13 cellular contexts compared by ENCODE assay signal in the genomic region with DNA sequence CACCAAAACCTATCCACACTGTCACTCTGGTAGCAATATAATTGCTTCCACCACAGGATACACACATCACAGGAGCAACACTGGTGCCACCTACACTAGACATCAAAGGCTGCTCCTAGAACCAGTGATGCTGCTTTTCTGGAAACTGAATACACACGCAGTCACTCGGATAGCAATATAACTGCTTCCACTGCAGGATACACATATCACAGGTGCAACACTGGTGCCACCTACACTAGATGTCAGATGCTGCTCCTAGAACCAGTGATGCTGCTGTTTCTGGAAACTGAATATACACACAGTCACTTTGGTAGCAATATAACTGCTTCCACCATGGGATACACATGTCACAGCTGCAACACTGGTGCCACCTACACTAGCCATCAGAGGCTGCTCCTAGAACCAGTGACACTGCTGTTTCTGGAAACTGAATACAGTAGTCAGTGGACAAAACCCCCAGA. TPM values are rescaled to one million over a fixed set of nuclear protein-coding genes. Genes with fewer than 3 reads are reported as not detected.
DNase-seq lines count a peak whose midpoint lies in the region; ATAC-seq, FAIRE-seq and TF ChIP-seq lines count a peak whose summit lies in the region.
"Had no signal": no experiment of that assay in that cellular context is flagged by ENCODE, and none has a peak within 500 bp of the region (broad histone marks: within the 10 kb centered on the region; RNA-seq: fewer than 3 reads in every experiment).

No MANE protein-coding gene starts in this region.

- no peak overlapping the region for H2AFZ ChIP-seq in Loucy (ENCODE audit: low read length)

- no peaks in the 10 kb centered on the region for H3K36me3 Mint-ChIP-seq in activated naive CD8-positive, alpha-beta T cell treated with anti-CD3 and anti-CD28 coated beads for 36 hours

- H3K4me2 ChIP-seq in Loucy (ENCODE audit: low read depth, low read length, poor library complexity, severe bottlenecking) = peak overlapping the region; percentile 15

- H3K4me1 Mint-ChIP-seq in activated naive CD8-positive, alpha-beta T cell treated with anti-CD3 and anti-CD28 coated beads for 36 hours = peaks cover 29% of the 10 kb centered on the region

- WGBS in small intestine, 3 donors = 93 to 97% (median 97%) methylated on average over 2 of the region's 2 CpGs

- H3K27me3 Mint-ChIP-seq in activated naive CD8-positive, alpha-beta T cell treated with anti-CD3 and anti-CD28 coated beads for 36 hours = no peaks in the 10 kb centered on the region

- H3K9me2 ChIP-seq in Loucy (replicated peaks; ENCODE audit: low read depth, low read length) = no peaks in the 10 kb centered on the region

- H3K4me3 Mint-ChIP-seq in activated naive CD8-positive, alpha-beta T cell treated with anti-CD3 and anti-CD28 coated beads for 36 hours = peak overlapping the region; percentile 5

- H3K27me3 ChIP-seq in Loucy (ENCODE audit: insufficient read depth, low read length, poor library complexity, severe bottlenecking) (no peaks in the 10 kb centered on the region), small intestine (ENCODE audit: control insufficient read depth in 2 of 2, insufficient read depth in 2 of 2, low read length in 2 of 2) (no peaks in the 10 kb centered on the region)
- H3K27me3 ChIP-seq: brain microvascular endothelial cell had no signal

- H3K9me3 ChIP-seq in Loucy (ENCODE audit: insufficient read depth, low read depth, low read length) (no peaks in the 10 kb centered on the region), small intestine (ENCODE audit: control insufficient read depth, low read depth) (no peaks in the 10 kb centered on the region)
- H3K9me3 ChIP-seq: psoas muscle had no signal

- no peak for TF ChIP-seq CTCF in Loucy (conservative IDR thresholded peaks at IDR 0.05; ENCODE audit: low read length)

- H3K79me2 ChIP-seq in Loucy (ENCODE audit: insufficient read depth, low read length) = no peaks in the 10 kb centered on the region

- FAIRE-seq in small intestine (lab: Jason Lieb, UNC) = no peak
- FAIRE-seq: endometrium had no signal

- peak; percentile 31 for DNase-seq in stimulated activated CD4-positive, alpha-beta T cell treated with anti-CD3 and anti-CD28 coated beads, Interleukin-15, amount 100 ng/mL, for 24 hours
- DNase-seq in stimulated activated CD4-positive, alpha-beta T cell treated with anti-CD3 and anti-CD28 coated beads, Interleukin-2, amount 100 ng/mL, for 48 hours = no peak
- DNase-seq in activated naive CD8-positive, alpha-beta T cell treated with anti-CD3 and anti-CD28 coated beads for 36 hours = peak; percentile 30
- no peak for DNase-seq in small intestine
- no peak for DNase-seq in mesenteric fat pad (ENCODE audit: low spot score)
- no peak for DNase-seq in activated gamma-delta T cell (lab: John Stamatoyannopoulos, UW)
- DNase-seq: brain microvascular endothelial cell, NCI-H1105, NCI-H446, psoas muscle had no signal

- H4K20me1 ChIP-seq in Loucy (ENCODE audit: insufficient read depth, low read length, poor library complexity, severe bottlenecking) = no peaks in the 10 kb centered on the region

- H3K27ac ChIP-seq in small intestine (ENCODE audit: low read depth in 1 of 2, low read length in 1 of 2) = no peak overlapping the region
- H3K27ac ChIP-seq: brain microvascular endothelial cell, psoas muscle had no signal

- peaks cover 10% of the 10 kb centered on the region for H3K4me1 ChIP-seq in Loucy (ENCODE audit: insufficient read depth, low read length, poor library complexity, severe bottlenecking)
- peaks cover 0 to 3% of the 10 kb centered on the region in 2 donors for H3K4me1 ChIP-seq in small intestine (ENCODE audit: control insufficient read depth in 2 of 2, insufficient read depth in 1 of 2, low read depth in 1 of 2, low read length in 1 of 2)
- H3K4me1 ChIP-seq: psoas muscle had no signal

- no peaks in the 10 kb centered on the region for H3F3A ChIP-seq in Loucy (ENCODE audit: low read depth)

- no peak overlapping the region for H3K9ac ChIP-seq in Loucy (ENCODE audit: low read depth, low read length, poor library complexity, severe bottlenecking)

- H3K4me3 ChIP-seq in Loucy (ENCODE audit: low read length, poor library complexity, severe bottlenecking) (no peak overlapping the region), small intestine (ENCODE audit: low read depth in 1 of 2, low read length in 2 of 2) (no peak overlapping the region)
- H3K4me3 ChIP-seq: psoas muscle had no signal

- peaks cover 3% of the 10 kb centered on the region for H3K9me3 Mint-ChIP-seq in activated naive CD8-positive, alpha-beta T cell treated with anti-CD3 and anti-CD28 coated beads for 36 hours

- ATAC-seq in HG03097 (IDR thresholded peaks at IDR 0.05; ENCODE audit: low FRiP score, unreplicated experiment) = no peak
- ATAC-seq: psoas muscle had no signal

- peak overlapping the region; percentile 71 for H3K27ac Mint-ChIP-seq in activated naive CD8-positive, alpha-beta T cell treated with anti-CD3 and anti-CD28 coated beads for 36 hours

- H3K36me3 ChIP-seq in Loucy (ENCODE audit: insufficient read depth, low read length) = no peaks in the 10 kb centered on the region
- no peaks in the 10 kb centered on the region for H3K36me3 ChIP-seq in small intestine (ENCODE audit: control insufficient read depth in 2 of 2, insufficient read depth in 2 of 2, low read length in 2 of 2)
- H3K36me3 ChIP-seq: brain microvascular endothelial cell had no signal

RNA-seq across cellular contexts. Expression of gene TNFSF10, which starts 6.9 kb away (rescaled TPM):
- 10 to 100 TPM; 52.4 to 55.2 TPM for total RNA-seq in activated naive CD8-positive, alpha-beta T cell treated with anti-CD3 and anti-CD28 coated beads for 36 hours
- 10 to 100 TPM; 31.1 to 50.8 (median 37.8) TPM for polyA plus RNA-seq in small intestine
- total RNA-seq in mesenteric fat pad = 23.0 TPM

Comparison
In these comparisons a context has a peak if more than half of its experiments do, and no peak if none do; other contexts are left out.
1. DNase-seq: peak in stimulated activated CD4-positive, alpha-beta T cell treated with anti-CD3 and anti-CD28 coated beads, Interleukin-15, amount 100 ng/mL, for 24 hours (single experiment) and activated naive CD8-positive, alpha-beta T cell treated with anti-CD3 and anti-CD28 coated beads for 36 hours (single experiment); none in stimulated activated CD4-positive, alpha-beta T cell treated with anti-CD3 and anti-CD28 coated beads, Interleukin-2, amount 100 ng/mL, for 48 hours (0 of 2), small intestine (single experiment), mesenteric fat pad (single experiment) and activated gamma-delta T cell (single experiment).